ENCODE assay signal across 1 cellular context in genomic region chr18:57433492-57434176, GRCh38.
TF ChIP-seq lines count a peak whose summit lies in the region.

No MANE protein-coding gene starts in this region.

TF ChIP-seq in HepG2, 621 proteins besides CTCF, POLR2A, EP300 and RAD21 (continued from another document and continues in another):
- TF ChIP-seq ZNF549 (CRISPR knock-in tag; IDR thresholded peaks at IDR 0.05), result no peak
- TF ChIP-seq STAT6 (CRISPR knock-in tag; IDR thresholded peaks at IDR 0.05; ENCODE audit: borderline replicate concordance), result no peak
- TF ChIP-seq NCOR1 (IDR thresholded peaks at IDR 0.05; ENCODE audit: borderline replicate concordance, low read length), result no peak
- TF ChIP-seq U2AF2 (IDR thresholded peaks at IDR 0.05; ENCODE audit: low read depth, low read length), result no peak
- TF ChIP-seq, protein P1, sequence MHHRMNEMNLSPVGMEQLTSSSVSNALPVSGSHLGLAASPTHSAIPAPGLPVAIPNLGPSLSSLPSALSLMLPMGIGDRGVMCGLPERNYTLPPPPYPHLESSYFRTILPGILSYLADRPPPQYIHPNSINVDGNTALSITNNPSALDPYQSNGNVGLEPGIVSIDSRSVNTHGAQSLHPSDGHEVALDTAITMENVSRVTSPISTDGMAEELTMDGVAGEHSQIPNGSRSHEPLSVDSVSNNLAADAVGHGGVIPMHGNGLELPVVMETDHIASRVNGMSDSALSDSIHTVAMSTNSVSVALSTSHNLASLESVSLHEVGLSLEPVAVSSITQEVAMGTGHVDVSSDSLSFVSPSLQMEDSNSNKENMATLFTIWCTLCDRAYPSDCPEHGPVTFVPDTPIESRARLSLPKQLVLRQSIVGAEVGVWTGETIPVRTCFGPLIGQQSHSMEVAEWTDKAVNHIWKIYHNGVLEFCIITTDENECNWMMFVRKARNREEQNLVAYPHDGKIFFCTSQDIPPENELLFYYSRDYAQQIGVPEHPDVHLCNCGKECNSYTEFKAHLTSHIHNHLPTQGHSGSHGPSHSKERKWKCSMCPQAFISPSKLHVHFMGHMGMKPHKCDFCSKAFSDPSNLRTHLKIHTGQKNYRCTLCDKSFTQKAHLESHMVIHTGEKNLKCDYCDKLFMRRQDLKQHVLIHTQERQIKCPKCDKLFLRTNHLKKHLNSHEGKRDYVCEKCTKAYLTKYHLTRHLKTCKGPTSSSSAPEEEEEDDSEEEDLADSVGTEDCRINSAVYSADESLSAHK (CRISPR knock-in tag; IDR thresholded peaks at IDR 0.05; ENCODE audit: borderline replicate concordance), result no peak
- TF ChIP-seq ZFP91 (CRISPR knock-in tag; IDR thresholded peaks at IDR 0.05; ENCODE audit: borderline replicate concordance), result peak; percentile 40; the same call in 1 of the 2 replicates
- no peak for TF ChIP-seq BCLAF1 (IDR thresholded peaks at IDR 0.05)
- no peak for TF ChIP-seq FOXM1 (CRISPR knock-in tag; IDR thresholded peaks at IDR 0.05)
- TF ChIP-seq ZNF597 (CRISPR knock-in tag; IDR thresholded peaks at IDR 0.05), result no peak
- TF ChIP-seq MTF2 (CRISPR knock-in tag; IDR thresholded peaks at IDR 0.05; ENCODE audit: borderline replicate concordance), result peak; percentile 45; the same call in 1 of the 2 replicates
- no peak for TF ChIP-seq POLR2G (IDR thresholded peaks at IDR 0.05; ENCODE audit: low read depth, low read length)
- no peak for TF ChIP-seq MTA3 (CRISPR knock-in tag; IDR thresholded peaks at IDR 0.05)
- TF ChIP-seq ZNF17 (CRISPR knock-in tag; IDR thresholded peaks at IDR 0.05), result no peak
- TF ChIP-seq MTA1 (CRISPR knock-in tag; IDR thresholded peaks at IDR 0.05; ENCODE audit: borderline replicate concordance), result no peak
- no peak for TF ChIP-seq ZBTB1 (CRISPR knock-in tag; IDR thresholded peaks at IDR 0.05; ENCODE audit: borderline replicate concordance)
- no peak for TF ChIP-seq MAFG (CRISPR knock-in tag; IDR thresholded peaks at IDR 0.05)
- TF ChIP-seq, protein P2, sequence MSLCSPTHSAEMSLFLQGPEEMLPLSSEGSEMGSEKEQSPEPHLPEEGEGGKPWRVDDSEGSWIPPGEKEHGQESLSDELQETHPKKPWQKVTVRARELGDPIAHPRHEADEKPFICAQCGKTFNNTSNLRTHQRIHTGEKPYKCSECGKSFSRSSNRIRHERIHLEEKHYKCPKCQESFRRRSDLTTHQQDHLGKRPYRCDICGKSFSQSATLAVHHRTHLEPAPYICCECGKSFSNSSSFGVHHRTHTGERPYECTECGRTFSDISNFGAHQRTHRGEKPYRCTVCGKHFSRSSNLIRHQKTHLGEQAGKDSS (CRISPR knock-in tag; IDR thresholded peaks at IDR 0.05; ENCODE audit: borderline replicate concordance, low read depth), result peak; percentile 19; the same call in 1 of the 2 replicates
- TF ChIP-seq ZNF430 (CRISPR knock-in tag; IDR thresholded peaks at IDR 0.05), result no peak
- TF ChIP-seq ZBTB42 (CRISPR knock-in tag; IDR thresholded peaks at IDR 0.05), result no peak
- TF ChIP-seq ZNF296 (CRISPR knock-in tag; conservative IDR thresholded peaks at IDR 0.05), result no peak
- no peak for TF ChIP-seq REPIN1 (CRISPR knock-in tag; IDR thresholded peaks at IDR 0.05; ENCODE audit: borderline replicate concordance, low read depth)
- no peak for TF ChIP-seq RAD51 (IDR thresholded peaks at IDR 0.05; ENCODE audit: borderline replicate concordance)
- TF ChIP-seq, protein P3, sequence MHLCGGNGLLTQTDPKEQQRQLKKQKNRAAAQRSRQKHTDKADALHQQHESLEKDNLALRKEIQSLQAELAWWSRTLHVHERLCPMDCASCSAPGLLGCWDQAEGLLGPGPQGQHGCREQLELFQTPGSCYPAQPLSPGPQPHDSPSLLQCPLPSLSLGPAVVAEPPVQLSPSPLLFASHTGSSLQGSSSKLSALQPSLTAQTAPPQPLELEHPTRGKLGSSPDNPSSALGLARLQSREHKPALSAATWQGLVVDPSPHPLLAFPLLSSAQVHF (CRISPR knock-in tag; IDR thresholded peaks at IDR 0.05), result no peak
- TF ChIP-seq SETDB1 (CRISPR knock-in tag; IDR thresholded peaks at IDR 0.05; ENCODE audit: borderline replicate concordance), result no peak
- TF ChIP-seq MZF1 (CRISPR knock-in tag; IDR thresholded peaks at IDR 0.05; ENCODE audit: borderline replicate concordance), result no peak
- no peak for TF ChIP-seq ZBTB43 (CRISPR knock-in tag; conservative IDR thresholded peaks at IDR 0.05)
- no peak for TF ChIP-seq ZNF569 (CRISPR knock-in tag; IDR thresholded peaks at IDR 0.05; ENCODE audit: borderline replicate concordance)
- TF ChIP-seq, protein P4, sequence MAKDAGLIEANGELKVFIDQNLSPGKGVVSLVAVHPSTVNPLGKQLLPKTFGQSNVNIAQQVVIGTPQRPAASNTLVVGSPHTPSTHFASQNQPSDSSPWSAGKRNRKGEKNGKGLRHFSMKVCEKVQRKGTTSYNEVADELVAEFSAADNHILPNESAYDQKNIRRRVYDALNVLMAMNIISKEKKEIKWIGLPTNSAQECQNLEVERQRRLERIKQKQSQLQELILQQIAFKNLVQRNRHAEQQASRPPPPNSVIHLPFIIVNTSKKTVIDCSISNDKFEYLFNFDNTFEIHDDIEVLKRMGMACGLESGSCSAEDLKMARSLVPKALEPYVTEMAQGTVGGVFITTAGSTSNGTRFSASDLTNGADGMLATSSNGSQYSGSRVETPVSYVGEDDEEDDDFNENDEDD (CRISPR knock-in tag; IDR thresholded peaks at IDR 0.05; ENCODE audit: borderline replicate concordance), result no peak
- peak; percentile 91; the same call in 1 of the 2 replicates for TF ChIP-seq ZNF615 (CRISPR knock-in tag; IDR thresholded peaks at IDR 0.05; ENCODE audit: borderline replicate concordance)
- TF ChIP-seq ZNF501 (CRISPR knock-in tag; IDR thresholded peaks at IDR 0.05), result no peak
- TF ChIP-seq, protein P5, sequence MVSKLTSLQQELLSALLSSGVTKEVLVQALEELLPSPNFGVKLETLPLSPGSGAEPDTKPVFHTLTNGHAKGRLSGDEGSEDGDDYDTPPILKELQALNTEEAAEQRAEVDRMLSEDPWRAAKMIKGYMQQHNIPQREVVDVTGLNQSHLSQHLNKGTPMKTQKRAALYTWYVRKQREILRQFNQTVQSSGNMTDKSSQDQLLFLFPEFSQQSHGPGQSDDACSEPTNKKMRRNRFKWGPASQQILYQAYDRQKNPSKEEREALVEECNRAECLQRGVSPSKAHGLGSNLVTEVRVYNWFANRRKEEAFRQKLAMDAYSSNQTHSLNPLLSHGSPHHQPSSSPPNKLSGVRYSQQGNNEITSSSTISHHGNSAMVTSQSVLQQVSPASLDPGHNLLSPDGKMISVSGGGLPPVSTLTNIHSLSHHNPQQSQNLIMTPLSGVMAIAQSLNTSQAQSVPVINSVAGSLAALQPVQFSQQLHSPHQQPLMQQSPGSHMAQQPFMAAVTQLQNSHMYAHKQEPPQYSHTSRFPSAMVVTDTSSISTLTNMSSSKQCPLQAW (CRISPR knock-in tag; IDR thresholded peaks at IDR 0.05), result no peak
- TF ChIP-seq RORA (CRISPR knock-in tag; IDR thresholded peaks at IDR 0.05), result no peak
- no peak for TF ChIP-seq FOXA3 (CRISPR knock-in tag; IDR thresholded peaks at IDR 0.05)
- 0 out of 2 replicates have a peak, but pooled peaks have one; percentile 38 for TF ChIP-seq ZMYM4 (CRISPR knock-in tag; IDR thresholded peaks at IDR 0.05)
- TF ChIP-seq ZNF512B (CRISPR knock-in tag; IDR thresholded peaks at IDR 0.05; ENCODE audit: borderline replicate concordance), result 0 out of 2 replicates have a peak, but pooled peaks have one; percentile 69
- TF ChIP-seq KDM5A (IDR thresholded peaks at IDR 0.05; ENCODE audit: borderline replicate concordance, low read length), result no peak
